In the genomic region with DNA sequence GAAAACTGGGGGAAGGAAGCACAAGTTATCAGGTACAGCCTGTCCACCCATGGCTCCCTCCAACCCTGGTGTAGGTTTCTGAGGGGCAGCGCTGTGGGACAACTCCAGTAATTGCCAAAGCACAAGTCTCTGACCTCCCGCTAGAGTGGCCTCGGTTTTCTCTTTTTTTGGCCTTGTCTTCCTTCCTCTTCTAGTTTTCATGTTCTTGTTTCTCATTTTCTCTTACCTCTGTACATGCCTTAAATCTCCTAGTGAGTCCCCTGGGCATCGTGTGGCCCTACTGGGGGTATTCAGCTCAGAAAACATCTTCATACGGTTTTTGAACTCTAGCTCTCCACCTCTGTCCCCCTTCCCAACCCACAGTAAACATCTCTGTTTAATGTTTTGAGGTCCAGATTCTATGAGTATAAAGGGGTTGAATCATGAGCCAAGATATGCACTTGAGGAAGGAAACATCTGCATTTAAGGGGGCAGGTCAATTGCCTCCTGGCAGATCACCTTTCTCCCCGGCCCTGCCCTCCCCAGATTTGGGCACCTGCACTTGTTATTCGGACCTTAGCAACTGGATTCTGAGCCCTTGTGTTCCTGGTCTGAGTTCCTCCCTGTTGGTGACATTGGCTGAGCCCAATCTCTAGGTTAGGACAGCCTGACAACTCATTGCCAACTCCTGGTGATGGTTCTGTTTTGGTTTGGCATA, we compare ENCODE assay signal across 24 cellular contexts. TPM values are rescaled to one million over a fixed set of nuclear protein-coding genes. Genes with fewer than 3 reads are reported as not detected.
DNase-seq lines count a peak whose midpoint lies in the region; FAIRE-seq and TF ChIP-seq lines count a peak whose summit lies in the region.
"Had no signal": no experiment of that assay in that cellular context is flagged by ENCODE, and none has a peak within 500 bp of the region (broad histone marks: within the 10 kb centered on the region; RNA-seq: fewer than 3 reads in every experiment).

No MANE protein-coding gene starts in this region.

- no peaks in the 10 kb centered on the region for H3K9me1 ChIP-seq in endothelial cell of umbilical vein (replicated peaks; ENCODE audit: control insufficient read depth, extremely low read depth, insufficient read depth, low read length)

- no peak for TF ChIP-seq EP300 in stomach (IDR thresholded peaks at IDR 0.05)

- H2AFZ ChIP-seq in endothelial cell of umbilical vein (ENCODE audit: low read depth, low read length): no peak overlapping the region

- H3K27ac ChIP-seq in endothelial cell of umbilical vein (ENCODE audit: insufficient read depth, low read depth, low read length): no peak overlapping the region
- peak overlapping the region in 3 of 5 donors; percentile 49 to 68 (median 67) for H3K27ac ChIP-seq in stomach
- peak overlapping the region in 1 of 5 donors; percentile 76 for H3K27ac ChIP-seq in adrenal gland

- TF ChIP-seq CTCF in endothelial cell of umbilical vein (IDR thresholded peaks at IDR 0.05; ENCODE audit: extremely low read depth in 1 of 2, insufficient read depth in 1 of 2, low read depth in 1 of 2, low read length in 2 of 2) (no peak), stomach (IDR thresholded peaks at IDR 0.05) (no peak), adrenal gland (IDR thresholded peaks at IDR 0.05) (no peak)

- CTCF ChIA-PET in endothelial cell of umbilical vein (lab: Charles Lee): interaction anchor here (1.0 to 2.4 kb wide), 7 partner anchors 10 to 71 kb away, joined by 3 to 17 read pairs (median 6); no protein-coding TSS in a partner anchor

- FAIRE-seq in GM12891 (lab: Jason Lieb, UNC): peak; percentile 60
- FAIRE-seq in endothelial cell of umbilical vein (lab: Jason Lieb, UNC): no peak
- FAIRE-seq: GM18507, HTR-8/SVneo had no signal

- H3K4me3 ChIP-seq in endothelial cell of umbilical vein (replicated peaks in 1 of 3; ENCODE audit: insufficient read depth in 1 of 3, low read depth in 1 of 3, low read length in 3 of 3) (no peak overlapping the region), stomach (no peak overlapping the region), adrenal gland (no peak overlapping the region)
- H3K4me3 ChIP-seq: body of pancreas had no signal

- H4K20me1 ChIP-seq in endothelial cell of umbilical vein (replicated peaks; ENCODE audit: control insufficient read depth, extremely low read depth, insufficient read depth, low read length): no peaks in the 10 kb centered on the region

- dilution Hi-C loops in endothelial cell of umbilical vein (cut with MboI; ENCODE audit: extremely low pct_ligation_motif_present, low sequenced_read_pairs): no loop called here

- peaks cover 2 to 3% of the 10 kb centered on the region in 2 experiments for H3K27me3 ChIP-seq in endothelial cell of umbilical vein (ENCODE audit: control insufficient read depth in 2 of 2, insufficient read depth in 2 of 2, low read length in 2 of 2)
- H3K27me3 ChIP-seq in stomach: peaks cover 0 to 4% (median 0%) of the 10 kb centered on the region in 3 donors
- H3K27me3 ChIP-seq in adrenal gland: no peaks in the 10 kb centered on the region
- H3K27me3 ChIP-seq: body of pancreas had no signal

- H3K79me2 ChIP-seq in endothelial cell of umbilical vein (ENCODE audit: control insufficient read depth, insufficient read depth, low read length): no peaks in the 10 kb centered on the region

- H3K4me1 ChIP-seq in endothelial cell of umbilical vein (ENCODE audit: control insufficient read depth, extremely low read depth, insufficient read depth, low read length) (peaks cover 18% of the 10 kb centered on the region), stomach (peaks cover 0 to 22% (median 5%) of the 10 kb centered on the region in 4 donors), adrenal gland (replicated peaks in 1 of 2) (peaks cover 14 to 15% of the 10 kb centered on the region in 2 donors)
- H3K4me1 ChIP-seq: body of pancreas had no signal

- H3K9ac ChIP-seq in endothelial cell of umbilical vein (replicated peaks; ENCODE audit: extremely low read depth, insufficient read depth, low read length): no peak overlapping the region

- H3K9me3 ChIP-seq in endothelial cell of umbilical vein (replicated peaks; ENCODE audit: control insufficient read depth, insufficient read depth, low read length) (no peaks in the 10 kb centered on the region), stomach (no peaks in the 10 kb centered on the region), adrenal gland (replicated peaks in 1 of 3) (no peaks in the 10 kb centered on the region)
- H3K9me3 ChIP-seq: body of pancreas had no signal

- H3K36me3 ChIP-seq in endothelial cell of umbilical vein (ENCODE audit: control insufficient read depth in 2 of 2, extremely low read depth in 1 of 2, insufficient read depth in 2 of 2, low read length in 2 of 2): no peaks in the 10 kb centered on the region
- no peaks in the 10 kb centered on the region for H3K36me3 ChIP-seq in stomach
- no peaks in the 10 kb centered on the region for H3K36me3 ChIP-seq in adrenal gland (replicated peaks in 1 of 2)

- intact Hi-C loops in endothelial cell of umbilical vein (cut with micrococcal nuclease) (no loop called here), stomach (cut with DNase I; ENCODE audit: low total_unique reads) (no loop called here), adrenal gland (cut with DNase I) (no loop called here)

- BruUV-seq in endothelial cell of umbilical vein (replicated peaks; lab: Mats Ljungman, UMichigan): no TSS peak

- TF ChIP-seq POLR2A in GM12891 (IDR thresholded peaks at IDR 0.05; ENCODE audit: low read depth, low read length) (no peak), endothelial cell of umbilical vein (IDR thresholded peaks at IDR 0.05; ENCODE audit: low read depth, low read length) (no peak), stomach (IDR thresholded peaks at IDR 0.05) (no peak), adrenal gland (IDR thresholded peaks at IDR 0.05) (no peak)

- 72 to 76% (median 72%) methylated on average over 7 of the region's 7 CpGs for WGBS in stomach, 5 donors
- WGBS in adrenal gland, 4 donors: 67 to 86% (median 70%) methylated on average over 7 of the region's 7 CpGs

- no peak for DNase-seq in GM12891 (ENCODE audit: insufficient read length, low spot score)
- DNase-seq in NOMO-1 treated with DMSO at 0.1 percent for 48 hours (lab: John Stamatoyannopoulos, UW; ENCODE audit: unreplicated experiment): peak; percentile 54
- peak; percentile 68 for DNase-seq in endothelial cell of umbilical vein (ENCODE audit: low read depth, low spot score)
- DNase-seq in stomach: no peak
- DNase-seq in DMS 273 (lab: John Stamatoyannopoulos, UW; ENCODE audit: unreplicated experiment): no peak
- DNase-seq in RKO (ENCODE audit: low spot score): no peak
- no peak for DNase-seq in adrenal gland
- DNase-seq: activated CD4-positive, alpha-beta T cell treated with anti-CD3 and anti-CD28 coated beads for 4 hours; activated T-cell treated with anti-CD3 and anti-CD28 coated beads, Interleukin-2, amount 50 U/mL, for 4 hours; body of pancreas; cerebellar nuclear complex; DMS79 treated with DMSO at 0.1 percent for 48 hours; Karpas-422; midbrain; natural killer cell; NCI-H1048; NCI-H187 treated with DMSO at 0.1 percent for 48 hours; NK-92 treated with Interleukin-12 subunit alpha and Interleukin-12 subunit beta, amount 100 ng/mL, for 24 hours; stimulated activated naive CD8-positive, alpha-beta T cell treated with anti-CD3 and anti-CD28 coated beads, Interleukin-15, amount 100 ng/mL, for 72 hours; T-helper 2 cell; trophoblast cell had no signal

- H3K4me2 ChIP-seq in endothelial cell of umbilical vein (ENCODE audit: insufficient read depth, low read length): no peak overlapping the region

- POLR2A ChIA-PET in endothelial cell of umbilical vein (lab: Charles Lee): interaction anchor here (1.1 kb wide), 2 partner anchors 30 to 37 kb away, joined by 3 to 5 read pairs; no protein-coding TSS in a partner anchor

TF ChIP-seq in GM12891, 5 proteins besides CTCF, POLR2A, EP300 and RAD21:
- TF ChIP-seq POU2F2 (IDR thresholded peaks at IDR 0.05; ENCODE audit: low read depth, low read length): no peak
- no peak for TF ChIP-seq TAF1 (IDR thresholded peaks at IDR 0.05; ENCODE audit: low read depth, low read length)
- TF ChIP-seq SPI1 (IDR thresholded peaks at IDR 0.05; ENCODE audit: low read depth, low read length): 0 out of 2 replicates have a peak, but pooled peaks have one; percentile 0
- TF ChIP-seq POLR2AphosphoS5 (IDR thresholded peaks at IDR 0.05; ENCODE audit: low read depth, low read length): no peak
- TF ChIP-seq PAX5 (IDR thresholded peaks at IDR 0.05; ENCODE audit: insufficient read depth, low read length, severe bottlenecking): no peak
TF ChIP-seq in GM12891: peak in this region for 1.

TF ChIP-seq in endothelial cell of umbilical vein, 7 proteins besides CTCF, POLR2A, EP300 and RAD21:
- no peak for TF ChIP-seq FOS (IDR thresholded peaks at IDR 0.05; ENCODE audit: borderline replicate concordance, insufficient read depth, low read length)
- TF ChIP-seq GATA2 (IDR thresholded peaks at IDR 0.05; ENCODE audit: insufficient read depth, insufficient read length, low read depth, low read length): no peak
- TF ChIP-seq MYC (IDR thresholded peaks at IDR 0.05; ENCODE audit: low read depth, low read length): no peak
- no peak for TF ChIP-seq POLR2AphosphoS5 (IDR thresholded peaks at IDR 0.05; ENCODE audit: insufficient read depth, low read depth, low read length)
- no peak for TF ChIP-seq MAX (IDR thresholded peaks at IDR 0.05; ENCODE audit: insufficient read depth, insufficient read length)
- no peak for TF ChIP-seq EZH2 (IDR thresholded peaks at IDR 0.05; ENCODE audit: borderline replicate concordance, low read depth, low read length, severe bottlenecking)
- no peak for TF ChIP-seq JUN (IDR thresholded peaks at IDR 0.05; ENCODE audit: borderline replicate concordance, insufficient read depth, insufficient read length, low read depth)

RNA-seq across cellular contexts. Expression of gene LMO2, which starts 8.4 kb away (rescaled TPM):
- polyA plus RNA-seq in GM12891 (2012; ENCODE audit: low read depth, missing spikeins): 24.5 TPM
- total RNA-seq in endothelial cell of umbilical vein (62.4 and 66.8 TPM in 2 replicates), stomach (10 to 100 TPM in 3 of 5 donors, 1 to 10 TPM in 1, not detected in 1; 9.6 to 54.7 (median 12.3) TPM), adrenal gland (10 to 100 TPM; 12.4 to 32.9 (median 27.4) TPM)
- polyA plus RNA-seq in endothelial cell of umbilical vein (44.6 and 60.4 TPM in 2 replicates), stomach (10 to 100 TPM in 2 of 3 donors, 1 to 10 TPM in 1; 9.1 to 12.7 (median 11.5) TPM), adrenal gland (10 to 100 TPM; 14.4 to 38.1 (median 32.7) TPM)
- 48.2 and 48.3 TPM in 2 replicates for polyA plus RNA-seq in endothelial cell of umbilical vein (2011; cell fraction: cytosol; rRNA removed)
- 49.5 and 75.6 TPM in 2 replicates for polyA plus RNA-seq in endothelial cell of umbilical vein (2011; cell fraction: nucleus; rRNA removed)
- polyA plus RNA-seq in endothelial cell of umbilical vein (2012): 24.0 and 24.3 TPM in 2 replicates
- polyA minus RNA-seq in endothelial cell of umbilical vein: 33.5 and 46.5 TPM in 2 replicates
- not detected for polyA minus RNA-seq in endothelial cell of umbilical vein (2011; cell fraction: cytosol; rRNA and poly(A)+ RNA removed)
- polyA minus RNA-seq in endothelial cell of umbilical vein (2011; cell fraction: nucleus; rRNA and poly(A)+ RNA removed): 36.7 and 37.0 TPM in 2 replicates
- total RNA-seq: SK-MEL-5 had no signal

Comparison
In these comparisons a context has a peak if more than half of its experiments do, and no peak if none do; other contexts are left out.
1. DNase-seq: peak in NOMO-1 treated with DMSO at 0.1 percent for 48 hours (single experiment) and endothelial cell of umbilical vein (single experiment); none in GM12891 (single experiment), stomach (single experiment), DMS 273 (single experiment), RKO (single experiment) and adrenal gland (0 of 7).